ENCODE assay signal across 11 cellular contexts in genomic region chr9:105510024-105510423, GRCh38. TPM values are rescaled to one million over a fixed set of nuclear protein-coding genes. Genes with fewer than 3 reads are reported as not detected.
DNase-seq lines count a peak whose midpoint lies in the region; ATAC-seq and TF ChIP-seq lines count a peak whose summit lies in the region.
"Had no signal": no experiment of that assay in that cellular context is flagged by ENCODE, and none has a peak within 500 bp of the region (broad histone marks: within the 10 kb centered on the region; RNA-seq: fewer than 3 reads in every experiment).

No MANE protein-coding gene starts in this region.

- H3K36me3 ChIP-seq in BE2C = peaks cover 3% of the 10 kb centered on the region; the same call in 1 of the 2 replicates

- H3K27ac Mint-ChIP-seq in osteocyte (ENCODE audit: unreplicated experiment) = no peak overlapping the region

- H3K4me1 ChIP-seq in BE2C = no peaks in the 10 kb centered on the region

- in situ Hi-C loops in GM13976 (cut with MboI; ENCODE audit: low sequenced_read_pairs, unreplicated experiment) = no loop called here

- DNase-seq in GM13976 (ENCODE audit: low spot score) (peak; percentile 41), iris pigment epithelial cell (ENCODE audit: low read depth) (peak; percentile 96), BE2C (no peak), islet precursor cell (no peak), osteocyte (ENCODE audit: extremely low spot score, unreplicated experiment) (no peak)
- no peak for DNase-seq in activated naive CD4-positive, alpha-beta T cell treated with anti-CD3 and anti-CD28 coated beads, Interleukin-2, amount 50 U/mL, for 16 hours
- DNase-seq: MM.1S; stimulated activated CD4-positive, alpha-beta T cell treated with anti-CD3 and anti-CD28 coated beads, Interleukin-4, amount 100 ng/mL, for 4 hours had no signal

- H3K27me3 Mint-ChIP-seq in osteocyte (ENCODE audit: unreplicated experiment) = no peaks in the 10 kb centered on the region

- H3K4me3 Mint-ChIP-seq in osteocyte (ENCODE audit: unreplicated experiment) = no peak overlapping the region

- ATAC-seq in GM21825 (IDR thresholded peaks at IDR 0.05; ENCODE audit: unreplicated experiment) = peak; percentile 67
- peak; percentile 70 for ATAC-seq in HG03575 (IDR thresholded peaks at IDR 0.05; ENCODE audit: extremely low read depth, insufficient number of reproducible peaks, low FRiP score, unreplicated experiment)
- ATAC-seq: left lobe of liver had no signal

- no peak for TF ChIP-seq CTCF in GM13976 (IDR thresholded peaks at IDR 0.05; ENCODE audit: borderline replicate concordance, control extremely low read depth, extremely low read depth, insufficient read depth, missing control alignments)
- no peak for TF ChIP-seq CTCF in BE2C (IDR thresholded peaks at IDR 0.05; ENCODE audit: low read depth, low read length)
- no peak for TF ChIP-seq CTCF in osteocyte (IDR thresholded peaks at IDR 0.05)

- H3K9me3 Mint-ChIP-seq in osteocyte (ENCODE audit: unreplicated experiment) = no peaks in the 10 kb centered on the region

- peaks cover 5% of the 10 kb centered on the region for H3K4me1 Mint-ChIP-seq in osteocyte (ENCODE audit: unreplicated experiment)

- H3K36me3 Mint-ChIP-seq in osteocyte (ENCODE audit: unreplicated experiment) = peaks cover 20% of the 10 kb centered on the region

- H3K9me3 ChIP-seq in BE2C = no peaks in the 10 kb centered on the region

- no peak overlapping the region for H3K4me3 ChIP-seq in BE2C (ENCODE audit: low read depth, low read length)

- no peaks in the 10 kb centered on the region for H3K27me3 ChIP-seq in BE2C

RNA-seq across cellular contexts. Expression of gene FKTN, which starts 47.9 kb away (rescaled TPM):
- polyA plus RNA-seq in BE2C (2012; ENCODE audit: insufficient read depth, insufficient read length, low read depth) = 10.5 TPM
- 23.5 and 23.7 TPM in 2 replicates for total RNA-seq in osteocyte

Comparison
In these comparisons a context has a peak if more than half of its experiments do, and no peak if none do; other contexts are left out.
1. DNase-seq: peak in GM13976 (single experiment) and iris pigment epithelial cell (single experiment); none in BE2C (single experiment), islet precursor cell (single experiment), osteocyte (single experiment) and activated naive CD4-positive, alpha-beta T cell treated with anti-CD3 and anti-CD28 coated beads, Interleukin-2, amount 50 U/mL, for 16 hours (single experiment).